Comparison of ENCODE assay signal across 27 cellular contexts in the genomic region with DNA sequence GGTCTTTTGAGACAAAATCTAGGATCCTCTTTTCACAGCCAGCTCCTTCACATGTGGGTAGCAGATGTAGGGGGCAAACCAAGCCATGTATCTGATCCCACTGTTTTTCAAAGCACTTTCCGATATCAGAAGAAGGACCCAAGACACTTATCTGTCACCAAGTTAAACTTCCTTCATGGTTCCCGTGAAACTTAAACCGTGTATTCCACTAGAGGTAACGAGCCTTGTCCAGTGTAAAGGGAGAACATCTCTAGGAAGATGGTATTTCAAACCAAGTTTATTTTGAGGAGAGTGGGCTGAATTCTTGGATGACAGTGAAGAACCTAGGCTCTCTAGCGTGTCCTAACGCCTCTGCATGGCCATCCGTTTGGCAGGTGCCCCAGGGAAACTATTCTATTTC.
"Had no signal": no experiment of that assay in that cellular context is flagged by ENCODE, and none has a peak within 500 bp of the region (broad histone marks: within the 10 kb centered on the region; RNA-seq: fewer than 3 reads in every experiment).

No MANE protein-coding gene starts in this region.

- H3K27me3 ChIP-seq: left lung, ovary, right atrium auricular region, testis, thyroid gland, upper lobe of right lung, uterus had no signal

- H3K36me3 ChIP-seq: left lung, lower lobe of right lung, ovary, right atrium auricular region, thyroid gland, upper lobe of right lung, uterus had no signal

- H3K9me3 ChIP-seq: left lung, lower lobe of right lung, ovary, right atrium auricular region, stomach, testis, thyroid gland, upper lobe of right lung, uterus had no signal

- H3K4me3 ChIP-seq: left lung, lower lobe of right lung, ovary, right atrium auricular region, skin epidermis, stomach, testis, thyroid gland, upper lobe of right lung, uterus had no signal

- H3K27me3 Mint-ChIP-seq: progenitor cell of endocrine pancreas had no signal

- H3K9me3 Mint-ChIP-seq: natural killer cell; stimulated activated naive B cell treated with anti-CD40 and anti-IgM and Interleukin-4, amounts not matched to agents 10 μg/mL and 1 μg/mL and 100 μg/mL, for 72 hours had no signal

- FAIRE-seq: keratinocyte had no signal

- DNase-seq: hippocampal formation; kidney glomerular epithelial cell; left cardiac atrium; left lung; lower lobe of right lung; mammary epithelial cell; mesenchymal stem cell; naive B cell; natural killer cell; ovary; stimulated activated CD4-positive, alpha-beta T cell treated with anti-CD3 and anti-CD28 coated beads, Interleukin-12 subunit alpha, Interleukin-12 subunit beta, amount 100 ng/mL, for 4 hours; stimulated activated CD4-positive, alpha-beta T cell treated with anti-CD3 and anti-CD28 coated beads, Interleukin-15, amount 100 ng/mL, for 24 hours; stimulated activated CD4-positive, alpha-beta T cell treated with anti-CD3 and anti-CD28 coated beads, Interleukin-2, amount 100 ng/mL, for 24 hours; stimulated activated CD4-positive, alpha-beta T cell treated with anti-CD3 and anti-CD28 coated beads, Interleukin-4, amount 100 ng/mL, for 1 hour; stimulated activated naive B cell treated with anti-CD40 and anti-IgM and Interleukin-4, amounts not matched to agents 10 μg/mL and 1 μg/mL and 100 μg/mL, for 72 hours; stimulated activated naive CD8-positive, alpha-beta T cell treated with anti-CD3 and anti-CD28 coated beads, Interleukin-15, Interleukin-2, amounts not matched to agents 100 U/mL and 50 U/mL, for 24 hours; stomach; testis; thyroid gland; trophoblast cell; upper lobe of right lung; uterus had no signal

- H3K4me3 Mint-ChIP-seq: naive B cell; natural killer cell; stimulated activated naive B cell treated with anti-CD40 and anti-IgM and Interleukin-4, amounts not matched to agents 10 μg/mL and 1 μg/mL and 100 μg/mL, for 72 hours had no signal

- H3K36me3 Mint-ChIP-seq: natural killer cell; stimulated activated naive B cell treated with anti-CD40 and anti-IgM and Interleukin-4, amounts not matched to agents 10 μg/mL and 1 μg/mL and 100 μg/mL, for 72 hours had no signal

- H3K27ac Mint-ChIP-seq: natural killer cell; progenitor cell of endocrine pancreas; stimulated activated naive B cell treated with anti-CD40 and anti-IgM and Interleukin-4, amounts not matched to agents 10 μg/mL and 1 μg/mL and 100 μg/mL, for 72 hours had no signal

- H3K4me1 Mint-ChIP-seq: naive B cell; stimulated activated naive B cell treated with anti-CD40 and anti-IgM and Interleukin-4, amounts not matched to agents 10 μg/mL and 1 μg/mL and 100 μg/mL, for 72 hours had no signal

- H3K27ac ChIP-seq: left lung, lower lobe of right lung, ovary, right atrium auricular region, skin epidermis, stomach, testis, thyroid gland, upper lobe of right lung, uterus had no signal

- ATAC-seq: left cardiac atrium; left lung; lower lobe of right lung; sciatic nerve; stimulated activated naive B cell treated with anti-CD40 and anti-IgM and Interleukin-4, amounts not matched to agents 10 μg/mL and 1 μg/mL and 100 μg/mL, for 72 hours; stimulated activated naive CD8-positive, alpha-beta T cell treated with anti-CD3 and anti-CD28 coated beads, Interleukin-15, Interleukin-2, amounts not matched to agents 100 U/mL and 50 U/mL, for 24 hours; upper lobe of right lung had no signal

- H3K4me1 ChIP-seq: left lung, lower lobe of right lung, right atrium auricular region, stomach, testis, thyroid gland, upper lobe of right lung, uterus had no signal
